8 cellular contexts compared by ENCODE assay signal in genomic region chr2:223613017-223613950, GRCh38. TPM values are rescaled to one million over a fixed set of nuclear protein-coding genes. Genes with fewer than 3 reads are reported as not detected.
A peak's percentile ranks its signal among the peaks of the same experiment; 100 is the strongest.
DNase-seq lines count a peak whose midpoint lies in the region; ATAC-seq, FAIRE-seq and TF ChIP-seq lines count a peak whose summit lies in the region.

No MANE protein-coding gene starts in this region.

- H2BK5ac ChIP-seq in neuronal stem cell (ENCODE audit: low read length) = no peak overlapping the region

- no peaks in the 10 kb centered on the region for H3K9me3 ChIP-seq in neuronal stem cell (replicated peaks in 1 of 2; ENCODE audit: control insufficient read depth in 2 of 2, insufficient read depth in 1 of 2, low read depth in 1 of 2, low read length in 2 of 2)

- no peak overlapping the region for H3K14ac ChIP-seq in neuronal stem cell (ENCODE audit: low read length)

- H3K27ac ChIP-seq in neuronal stem cell (replicated peaks; ENCODE audit: low read length) = no peak overlapping the region

- H3K4me2 ChIP-seq in neuronal stem cell (ENCODE audit: insufficient read depth, low read length, poor library complexity, severe bottlenecking) = peak overlapping the region; percentile 41

- peaks cover 0 to 13% (median 0%) of the 10 kb centered on the region in 3 experiments for H3K27me3 ChIP-seq in neuronal stem cell (ENCODE audit: control insufficient read depth in 3 of 3, insufficient read depth in 3 of 3, low read depth in 1 of 3, low read length in 3 of 3)

- H3K4me1 ChIP-seq in neuronal stem cell (ENCODE audit: control insufficient read depth in 2 of 2, insufficient read depth in 1 of 2, low read depth in 1 of 2, low read length in 2 of 2) = peaks cover 9 to 13% of the 10 kb centered on the region in 2 donors

- ATAC-seq in HG02885 (IDR thresholded peaks at IDR 0.05; ENCODE audit: poor library complexity, unreplicated experiment) (no peak), GM18858 (IDR thresholded peaks at IDR 0.05; ENCODE audit: unreplicated experiment) (no peak)

- H2AFZ ChIP-seq in neuronal stem cell (ENCODE audit: low read length) = peak overlapping the region; percentile 84

- H3K4ac ChIP-seq in neuronal stem cell (ENCODE audit: low read length) = no peak overlapping the region

- no peak overlapping the region for H2BK15ac ChIP-seq in neuronal stem cell (ENCODE audit: low read length)

- CTCF ChIA-PET in AG04449 (lab: Yijun Ruan, JAX) = no interaction called here

- no peak overlapping the region for H3K18ac ChIP-seq in neuronal stem cell (ENCODE audit: low read length)

- no peak overlapping the region for H2BK12ac ChIP-seq in neuronal stem cell (ENCODE audit: low read length)

- H2AK5ac ChIP-seq in neuronal stem cell (ENCODE audit: low read depth, low read length) = no peak overlapping the region

- no peak for TF ChIP-seq CTCF in AG04449 (IDR thresholded peaks at IDR 0.05; ENCODE audit: insufficient read depth, low read length, missing control alignments)

- DNase-seq in AG04449 (ENCODE audit: low read depth, low spot score) (peak; percentile 92), HuH-7.5 (ENCODE audit: low spot score) (peak; percentile 27), SW 1271 (lab: John Stamatoyannopoulos, UW) (peak; percentile 69 to 90), frontal cortex (ENCODE audit: low spot score in 2 of 2) (peak; percentile 36 to 78), neuronal stem cell (ENCODE audit: low spot score) (no peak), NK-92 (lab: John Stamatoyannopoulos, UW; ENCODE audit: unreplicated experiment) (no peak)

- H4K8ac ChIP-seq in neuronal stem cell (ENCODE audit: low read depth, low read length) = no peak overlapping the region

- H3K4me3 ChIP-seq in AG04449 (ENCODE audit: low read depth, low read length) (peak overlapping the region; percentile 46), neuronal stem cell (ENCODE audit: low read length in 2 of 2) (peak overlapping the region; percentile 13 to 40)

- H3K23ac ChIP-seq in neuronal stem cell (ENCODE audit: low read depth, low read length, poor library complexity) = no peak overlapping the region

- no peak overlapping the region for H3K9ac ChIP-seq in neuronal stem cell (ENCODE audit: low read depth, low read length, poor library complexity)

- POLR2A ChIA-PET in AG04449 (lab: Yijun Ruan, JAX) = no interaction called here

- no peak for FAIRE-seq in frontal cortex (lab: Jason Lieb, UNC)

- H4K91ac ChIP-seq in neuronal stem cell (ENCODE audit: low read depth, low read length, poor library complexity) = no peak overlapping the region

- no CpG with 5 or more reads among the region's 35 CpGs for WGBS in neuronal stem cell (ENCODE audit: extremely low coverage in 2 of 2, insufficient read length in 2 of 2, insufficient replicate concordance in 1 of 2), 2 donors

- H3K36me3 ChIP-seq in neuronal stem cell (replicated peaks in 1 of 2; ENCODE audit: control insufficient read depth in 2 of 2, insufficient read depth in 2 of 2, low read length in 2 of 2) = no peaks in the 10 kb centered on the region

- H3K79me1 ChIP-seq in neuronal stem cell (ENCODE audit: low read depth, low read length) = no peaks in the 10 kb centered on the region

- H2BK120ac ChIP-seq in neuronal stem cell (ENCODE audit: low read depth, low read length) = no peak overlapping the region

RNA-seq across cellular contexts. Expression of gene SCG2, which starts 11.1 kb away (rescaled TPM):
- 138 TPM for total RNA-seq in frontal cortex
- polyA plus RNA-seq in neuronal stem cell (2013, experiment 1 of 2) = 0.17 TPM
- polyA plus RNA-seq in neuronal stem cell (2013, experiment 2 of 2) = 0.26 TPM

Comparison
In these comparisons a context has a peak if more than half of its experiments do, and no peak if none do; other contexts are left out.
1. DNase-seq: peak in AG04449 (single experiment), HuH-7.5 (single experiment), SW 1271 (2 of 2) and frontal cortex (2 of 2); none in neuronal stem cell (single experiment) and NK-92 (single experiment).